ENCODE assay signal across 11 cellular contexts in genomic region chr17:40340327-40340726, GRCh38. TPM values are rescaled to one million over a fixed set of nuclear protein-coding genes. Genes with fewer than 3 reads are reported as not detected.
DNase-seq lines count a peak whose midpoint lies in the region; ATAC-seq, FAIRE-seq and TF ChIP-seq lines count a peak whose summit lies in the region.
"Had no signal": no experiment of that assay in that cellular context is flagged by ENCODE, and none has a peak within 500 bp of the region (broad histone marks: within the 10 kb centered on the region; RNA-seq: fewer than 3 reads in every experiment).

No MANE protein-coding gene starts in this region.

- FAIRE-seq in GM19239 (lab: Jason Lieb, UNC) = no peak

- no peaks in the 10 kb centered on the region for H3K9me3 ChIP-seq in breast epithelium
- H3K9me3 ChIP-seq in ascending aorta = no peaks in the 10 kb centered on the region
- no peaks in the 10 kb centered on the region for H3K9me3 ChIP-seq in upper lobe of right lung

- TF ChIP-seq CTCF in breast epithelium (IDR thresholded peaks at IDR 0.05) (no peak), MCF 10A (IDR thresholded peaks at IDR 0.05; ENCODE audit: unreplicated experiment) (no peak), ascending aorta (IDR thresholded peaks at IDR 0.05) (no peak), upper lobe of right lung (IDR thresholded peaks at IDR 0.05) (no peak)

- CTCF ChIA-PET in MCF 10A (lab: Yijun Ruan, JAX) = interaction anchor here (0.6 kb wide), 1 partner anchor 11 kb away, joined by 4 read pairs; no protein-coding TSS in a partner anchor

- H3K27ac ChIP-seq in breast epithelium (peak overlapping the region; percentile 97 to 98), ascending aorta (peak overlapping the region; percentile 92 to 94), upper lobe of right lung (peak overlapping the region; percentile 51)

- POLR2A ChIA-PET in MCF 10A (lab: Yijun Ruan, JAX) = no interaction called here

- H3K27ac Mint-ChIP-seq in MCF 10A (ENCODE audit: low read depth, unreplicated experiment) (no peak overlapping the region), naive B cell (peak overlapping the region; percentile 87 to 99 (median 98))

- peaks cover 17% of the 10 kb centered on the region for H3K4me1 Mint-ChIP-seq in MCF 10A (ENCODE audit: insufficient read depth, unreplicated experiment)
- peaks cover 54 to 71% (median 68%) of the 10 kb centered on the region in 3 donors for H3K4me1 Mint-ChIP-seq in naive B cell

- H3K9me3 Mint-ChIP-seq in MCF 10A (ENCODE audit: unreplicated experiment) = no peaks in the 10 kb centered on the region
- H3K9me3 Mint-ChIP-seq in naive B cell = no peaks in the 10 kb centered on the region

- H3K4me1 ChIP-seq in breast epithelium (peaks cover 4 to 27% of the 10 kb centered on the region in 2 donors), ascending aorta (peaks cover 5 to 22% of the 10 kb centered on the region in 2 donors), upper lobe of right lung (peaks cover 66% of the 10 kb centered on the region)

- no peaks in the 10 kb centered on the region for H3K36me3 Mint-ChIP-seq in MCF 10A (ENCODE audit: insufficient read depth, unreplicated experiment)
- H3K36me3 Mint-ChIP-seq in naive B cell = peaks cover 0 to 13% of the 10 kb centered on the region in 2 donors

- BruUV-seq in MCF 10A (replicated peaks; lab: Mats Ljungman, UMichigan) = no TSS peak

- TF ChIP-seq POLR2A in breast epithelium (IDR thresholded peaks at IDR 0.05) = no peak

- no peak for DNase-seq in breast epithelium (ENCODE audit: low spot score in 2 of 2)
- no peak for DNase-seq in MCF 10A (ENCODE audit: unreplicated experiment)
- no peak for DNase-seq in ascending aorta (ENCODE audit: low spot score in 2 of 2)
- no peak for DNase-seq in naive B cell
- no peak for DNase-seq in upper lobe of right lung
- DNase-seq in GM19239 (ENCODE audit: insufficient read length, low spot score) = no peak
- DNase-seq: activated CD4-positive, alpha-beta T cell treated with anti-CD3 and anti-CD28 coated beads, Interleukin-2, amount 50 U/mL, for 48 hours; cerebellar nuclear complex had no signal

- H3K36me3 ChIP-seq in breast epithelium = no peaks in the 10 kb centered on the region
- no peaks in the 10 kb centered on the region for H3K36me3 ChIP-seq in ascending aorta
- H3K36me3 ChIP-seq in upper lobe of right lung = no peaks in the 10 kb centered on the region

- no peaks in the 10 kb centered on the region for H3K27me3 Mint-ChIP-seq in MCF 10A (ENCODE audit: insufficient read depth, unreplicated experiment)
- no peaks in the 10 kb centered on the region for H3K27me3 Mint-ChIP-seq in naive B cell

- H3K4me3 ChIP-seq in breast epithelium (peak overlapping the region in 1 of 3 donors; percentile 81), ascending aorta (no peak overlapping the region), upper lobe of right lung (peak overlapping the region; percentile 64)

- no peaks in the 10 kb centered on the region for H3K27me3 ChIP-seq in breast epithelium
- no peaks in the 10 kb centered on the region for H3K27me3 ChIP-seq in ascending aorta
- no peaks in the 10 kb centered on the region for H3K27me3 ChIP-seq in upper lobe of right lung

- intact Hi-C loops in breast epithelium (cut with DNase I; ENCODE audit: low total_unique reads) (no loop called here), MCF 10A (cut with micrococcal nuclease) (no loop called here), ascending aorta (cut with DNase I) (no loop called here), upper lobe of right lung (cut with DNase I) (no loop called here)

- ATAC-seq in naive B cell (ENCODE audit: low read depth in 2 of 2) (no peak), upper lobe of right lung (no peak), HG03432 (IDR thresholded peaks at IDR 0.05; ENCODE audit: unreplicated experiment) (no peak), GM18868 (IDR thresholded peaks at IDR 0.05; ENCODE audit: unreplicated experiment) (no peak)

- H3K4me3 Mint-ChIP-seq in MCF 10A (ENCODE audit: unreplicated experiment) (no peak overlapping the region), naive B cell (peak overlapping the region in 6 of 8 donors; percentile 62 to 92 (median 91))

RNA-seq across cellular contexts. Expression of gene GJD3, which starts 24.2 kb away (rescaled TPM):
- total RNA-seq in breast epithelium (not detected), MCF 10A (2022) (not detected in 2 replicates), ascending aorta (not detected), upper lobe of right lung (2.8 TPM)
- polyA plus RNA-seq in naive B cell (ENCODE audit: low read depth in 6 of 6) = under 1 TPM in 2 of 6 donors, not detected in 4; 0.44 to 0.98 TPM
- total RNA-seq: myocyte had no signal

RNA-seq across cellular contexts. Expression of gene RARA, which starts 31.3 kb away (rescaled TPM):
- total RNA-seq in breast epithelium (10 to 100 TPM; 14.2 to 31.2 (median 25.2) TPM), MCF 10A (2022) (12.2 and 12.6 TPM in 2 replicates), ascending aorta (77.3 TPM), upper lobe of right lung (69.7 TPM)
- polyA plus RNA-seq in naive B cell (ENCODE audit: low read depth in 6 of 6) = 10 to 100 TPM in 2 of 6 donors, 1 to 10 TPM in 4; 3.1 to 12.6 (median 7.8) TPM

RNA-seq across cellular contexts. Expression of gene CDC6, which starts 52.6 kb away (rescaled TPM):
- total RNA-seq in breast epithelium (under 1 TPM; 0.29 to 0.98 (median 0.80) TPM), MCF 10A (2022) (70.0 and 96.8 TPM in 2 replicates), ascending aorta (1.2 TPM), upper lobe of right lung (1.4 TPM)
- 1 to 10 TPM in 1 of 6 donors, under 1 TPM in 3, not detected in 2; 0.23 to 1.3 (median 0.35) TPM for polyA plus RNA-seq in naive B cell (ENCODE audit: low read depth in 6 of 6)

Comparison
In these comparisons a context has a peak if more than half of its experiments do, and no peak if none do; other contexts are left out.
1. RNA of gene CDC6, which starts 52.6 kb away (total RNA-seq): 70.0 to 96.8 TPM in MCF 10A; 1.4 TPM in upper lobe of right lung (single experiment), 1.2 TPM in ascending aorta (single experiment) and 0.29 to 0.98 TPM in breast epithelium; every median in the first group is over 10 times any median in the second.
2. Peak in every context shown above with its lines, with median percentiles within 50 percentile points of each other: H3K27ac ChIP-seq.